1 cellular context compared by ENCODE assay signal in the genomic region with DNA sequence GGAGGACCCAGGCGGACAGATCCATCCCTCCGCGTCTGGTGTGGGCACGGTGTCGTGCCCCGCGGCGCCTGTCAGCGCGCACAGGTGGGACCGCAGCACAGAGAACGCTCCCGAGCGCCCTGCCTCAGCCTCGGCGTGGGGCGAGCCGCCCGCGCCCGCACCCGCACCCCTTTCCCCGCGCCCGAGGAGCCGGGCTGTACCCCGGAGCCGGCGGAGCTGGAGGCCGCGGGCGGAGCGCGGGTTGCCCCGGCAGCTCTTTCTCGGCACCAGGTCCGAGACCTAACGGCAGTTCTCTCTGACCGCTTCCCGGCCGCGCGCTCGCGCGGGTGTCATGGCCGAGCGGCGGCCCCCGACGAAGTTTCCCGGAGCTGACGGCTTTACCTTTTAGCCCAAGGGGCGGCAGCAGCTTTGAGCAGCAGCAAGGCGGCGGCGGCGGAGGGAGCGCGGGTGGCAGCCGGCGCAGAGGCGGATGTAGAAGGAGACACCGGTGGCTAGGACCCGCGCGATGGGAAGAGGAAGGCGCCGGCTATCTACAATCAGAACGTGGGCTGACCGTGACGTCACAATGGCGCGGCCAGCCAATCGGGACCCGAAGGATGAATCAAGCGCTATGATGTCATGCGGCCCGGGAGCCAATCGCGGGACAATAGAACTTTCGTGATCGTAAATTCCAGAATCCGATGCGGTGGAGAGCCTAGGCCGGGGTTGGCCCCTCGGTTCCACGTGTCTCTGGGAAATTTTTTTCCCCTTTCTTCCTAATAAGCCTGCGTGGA.
TF ChIP-seq lines count a peak whose summit lies in the region.

A gene with protein sequence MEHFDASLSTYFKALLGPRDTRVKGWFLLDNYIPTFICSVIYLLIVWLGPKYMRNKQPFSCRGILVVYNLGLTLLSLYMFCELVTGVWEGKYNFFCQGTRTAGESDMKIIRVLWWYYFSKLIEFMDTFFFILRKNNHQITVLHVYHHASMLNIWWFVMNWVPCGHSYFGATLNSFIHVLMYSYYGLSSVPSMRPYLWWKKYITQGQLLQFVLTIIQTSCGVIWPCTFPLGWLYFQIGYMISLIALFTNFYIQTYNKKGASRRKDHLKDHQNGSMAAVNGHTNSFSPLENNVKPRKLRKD (minus strand): TSS at position 515 of the 773 bp plus-strand sequence. CDS start 53,251 bp downstream, outside the sequence.

TF ChIP-seq in HCT116, 20 proteins besides CTCF, POLR2A, EP300 and RAD21 (continued from another document):
- TF ChIP-seq, protein P1, sequence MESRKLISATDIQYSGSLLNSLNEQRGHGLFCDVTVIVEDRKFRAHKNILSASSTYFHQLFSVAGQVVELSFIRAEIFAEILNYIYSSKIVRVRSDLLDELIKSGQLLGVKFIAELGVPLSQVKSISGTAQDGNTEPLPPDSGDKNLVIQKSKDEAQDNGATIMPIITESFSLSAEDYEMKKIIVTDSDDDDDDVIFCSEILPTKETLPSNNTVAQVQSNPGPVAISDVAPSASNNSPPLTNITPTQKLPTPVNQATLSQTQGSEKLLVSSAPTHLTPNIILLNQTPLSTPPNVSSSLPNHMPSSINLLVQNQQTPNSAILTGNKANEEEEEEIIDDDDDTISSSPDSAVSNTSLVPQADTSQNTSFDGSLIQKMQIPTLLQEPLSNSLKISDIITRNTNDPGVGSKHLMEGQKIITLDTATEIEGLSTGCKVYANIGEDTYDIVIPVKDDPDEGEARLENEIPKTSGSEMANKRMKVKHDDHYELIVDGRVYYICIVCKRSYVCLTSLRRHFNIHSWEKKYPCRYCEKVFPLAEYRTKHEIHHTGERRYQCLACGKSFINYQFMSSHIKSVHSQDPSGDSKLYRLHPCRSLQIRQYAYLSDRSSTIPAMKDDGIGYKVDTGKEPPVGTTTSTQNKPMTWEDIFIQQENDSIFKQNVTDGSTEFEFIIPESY (IDR thresholded peaks at IDR 0.05; ENCODE audit: extremely low read depth, insufficient replicate concordance, low read length), result no peak
- peak; percentile 80 for TF ChIP-seq TCF7L2 (IDR thresholded peaks at IDR 0.05; ENCODE audit: borderline replicate concordance, extremely low read depth, insufficient read depth, insufficient read length)
- peak; percentile 71 for TF ChIP-seq EGR1 (IDR thresholded peaks at IDR 0.05; ENCODE audit: low read depth)
- TF ChIP-seq POLR2AphosphoS5 (IDR thresholded peaks at IDR 0.05; ENCODE audit: low read depth, low read length), result peak; percentile 76
